ENCODE assay signal across 8 cellular contexts in genomic region chr14:64504897-64505771, GRCh38. TPM values are rescaled to one million over a fixed set of nuclear protein-coding genes. Genes with fewer than 3 reads are reported as not detected.
A peak's percentile ranks its signal among the peaks of the same experiment; 100 is the strongest.
DNase-seq lines count a peak whose midpoint lies in the region; ATAC-seq and TF ChIP-seq lines count a peak whose summit lies in the region.

No MANE protein-coding gene starts in this region.

- ATAC-seq in GM18858 (IDR thresholded peaks at IDR 0.05; ENCODE audit: unreplicated experiment) (peak; percentile 12), HG03280 (IDR thresholded peaks at IDR 0.05; ENCODE audit: unreplicated experiment) (peak; percentile 29)

- CTCF ChIA-PET in activated CD4-positive, alpha-beta T cell treated with anti-CD3 and anti-CD28 coated beads, Interleukin-2, amount 10 ng/mL, durations not matched to agents 7 days and 5 days (lab: Charles Lee), result interaction anchor here (1.3 kb wide), 1 partner anchor 16 kb away, joined by 3 read pairs; no protein-coding TSS in a partner anchor

- H3K27ac ChIP-seq in 22Rv1 (peak overlapping the region; percentile 99), coronary artery (peak overlapping the region; percentile 99 to 100)

- no peaks in the 10 kb centered on the region for H3K27me3 Mint-ChIP-seq in activated CD4-positive, alpha-beta T cell treated with anti-CD3 and anti-CD28 coated beads, Interleukin-2, amount 10 ng/mL, durations not matched to agents 7 days and 5 days

- no peak for TF ChIP-seq CTCF in 22Rv1 (IDR thresholded peaks at IDR 0.05)
- TF ChIP-seq CTCF in coronary artery (IDR thresholded peaks at IDR 0.05), result no peak

- H3K4me1 Mint-ChIP-seq in activated CD4-positive, alpha-beta T cell treated with anti-CD3 and anti-CD28 coated beads, Interleukin-2, amount 10 ng/mL, durations not matched to agents 7 days and 5 days, result peaks cover 59% of the 10 kb centered on the region

- POLR2A ChIA-PET in activated CD4-positive, alpha-beta T cell treated with anti-CD3 and anti-CD28 coated beads, Interleukin-2, amount 10 ng/mL, durations not matched to agents 7 days and 5 days (lab: Charles Lee), result interaction anchor here (0.7 to 0.9 kb wide), 2 partner anchors 166 to 864 kb away, joined by 3 to 4 read pairs; partner anchors contain the start of gene WDR89

- H3K4me3 Mint-ChIP-seq in activated CD4-positive, alpha-beta T cell treated with anti-CD3 and anti-CD28 coated beads, Interleukin-2, amount 10 ng/mL, durations not matched to agents 7 days and 5 days, result peak overlapping the region; percentile 94

- H3K36me3 Mint-ChIP-seq in activated CD4-positive, alpha-beta T cell treated with anti-CD3 and anti-CD28 coated beads, Interleukin-2, amount 10 ng/mL, durations not matched to agents 7 days and 5 days (ENCODE audit: low read depth), result peaks cover 53% of the 10 kb centered on the region

- DNase-seq in NCI-H526 (lab: John Stamatoyannopoulos, UW), result peak; percentile 73 to 92
- peak; percentile 89 for DNase-seq in activated CD4-positive, alpha-beta T cell treated with anti-CD3 and anti-CD28 coated beads, Interleukin-2, amount 10 ng/mL, durations not matched to agents 7 days and 5 days
- DNase-seq in coronary artery (ENCODE audit: low spot score), result peak; percentile 90
- peak; percentile 97 for DNase-seq in left kidney (ENCODE audit: low read depth, low spot score)
- DNase-seq in stimulated activated CD4-positive, alpha-beta T cell treated with anti-CD3 and anti-CD28 coated beads, Interleukin-1b, Interleukin-23, amount 100 ng/mL, for 24 hours (ENCODE audit: low read depth in 4 of 4, low spot score in 1 of 4), result peak; percentile 68 to 82 (median 73)

- H3K27ac Mint-ChIP-seq in activated CD4-positive, alpha-beta T cell treated with anti-CD3 and anti-CD28 coated beads, Interleukin-2, amount 10 ng/mL, durations not matched to agents 7 days and 5 days, result peak overlapping the region; percentile 100

- H3K9me3 Mint-ChIP-seq in activated CD4-positive, alpha-beta T cell treated with anti-CD3 and anti-CD28 coated beads, Interleukin-2, amount 10 ng/mL, durations not matched to agents 7 days and 5 days, result no peaks in the 10 kb centered on the region

- peak overlapping the region; percentile 91 for H3K4me3 ChIP-seq in coronary artery

RNA-seq across cellular contexts. Expression of gene ZBTB1, which starts 0.6 kb away (rescaled TPM):
- total RNA-seq in activated CD4-positive, alpha-beta T cell treated with anti-CD3 and anti-CD28 coated beads, Interleukin-2, amount 10 ng/mL, durations not matched to agents 7 days and 5 days, result 10 to 100 TPM; 66.7 to 71.1 TPM

RNA-seq across cellular contexts. Expression of gene ZBTB25, which starts 1.5 kb away (rescaled TPM):
- total RNA-seq in activated CD4-positive, alpha-beta T cell treated with anti-CD3 and anti-CD28 coated beads, Interleukin-2, amount 10 ng/mL, durations not matched to agents 7 days and 5 days, result 10 to 100 TPM; 29.2 to 31.2 TPM

RNA-seq across cellular contexts. Expression of gene HSPA2, which starts 35.4 kb away (rescaled TPM):
- total RNA-seq in activated CD4-positive, alpha-beta T cell treated with anti-CD3 and anti-CD28 coated beads, Interleukin-2, amount 10 ng/mL, durations not matched to agents 7 days and 5 days, result 1 to 10 TPM; 2.2 to 2.4 TPM

RNA-seq across cellular contexts. Expression of gene AKAP5, which starts 39.8 kb away (rescaled TPM):
- total RNA-seq in activated CD4-positive, alpha-beta T cell treated with anti-CD3 and anti-CD28 coated beads, Interleukin-2, amount 10 ng/mL, durations not matched to agents 7 days and 5 days, result under 1 TPM; 0.89 to 0.99 TPM

RNA-seq across cellular contexts. Expression of gene PPP1R36, which starts 44.6 kb away (rescaled TPM):
- under 1 TPM in 1 of 2 experiments, not detected in 1; 0.50 TPM for total RNA-seq in activated CD4-positive, alpha-beta T cell treated with anti-CD3 and anti-CD28 coated beads, Interleukin-2, amount 10 ng/mL, durations not matched to agents 7 days and 5 days

Comparison
In these comparisons a context has a peak if more than half of its experiments do, and no peak if none do; other contexts are left out.
1. Peak in every context shown above with its lines: DNase-seq, ATAC-seq, H3K4me3 ChIP-seq and H3K27ac ChIP-seq.